In genomic region chr19:14383898-14384669, GRCh38 we compare ENCODE assay signal across 8 cellular contexts. TPM values are rescaled to one million over a fixed set of nuclear protein-coding genes. Genes with fewer than 3 reads are reported as not detected.
DNase-seq lines count a peak whose midpoint lies in the region; ATAC-seq and TF ChIP-seq lines count a peak whose summit lies in the region.

No MANE protein-coding gene starts in this region.

- H3K9me2 ChIP-seq in Loucy (replicated peaks; ENCODE audit: low read depth, low read length): no peaks in the 10 kb centered on the region

- H3K4me1 ChIP-seq in Loucy (ENCODE audit: insufficient read depth, low read length, poor library complexity, severe bottlenecking) (peaks cover 41% of the 10 kb centered on the region), skeletal muscle satellite cell (ENCODE audit: control insufficient read depth, insufficient read depth, low read length) (peaks cover 32% of the 10 kb centered on the region)

- no peak for ATAC-seq in HG02885 (IDR thresholded peaks at IDR 0.05; ENCODE audit: poor library complexity, unreplicated experiment)

- H3K36me3 ChIP-seq in Loucy (ENCODE audit: insufficient read depth, low read length): no peaks in the 10 kb centered on the region
- peaks cover 7% of the 10 kb centered on the region for H3K36me3 ChIP-seq in skeletal muscle satellite cell (ENCODE audit: insufficient read depth, low read length)

- no peak for TF ChIP-seq CTCF in GM10266 (IDR thresholded peaks at IDR 0.05; ENCODE audit: control insufficient read depth, insufficient read depth, low read depth, missing control alignments)
- TF ChIP-seq CTCF in Loucy (conservative IDR thresholded peaks at IDR 0.05; ENCODE audit: low read length): no peak
- no peak for TF ChIP-seq CTCF in fibroblast of villous mesenchyme (IDR thresholded peaks at IDR 0.05; ENCODE audit: insufficient read depth, low read depth, low read length)

- no peaks in the 10 kb centered on the region for H3F3A ChIP-seq in Loucy (ENCODE audit: low read depth)

- H3K9ac ChIP-seq in Loucy (ENCODE audit: low read depth, low read length, poor library complexity, severe bottlenecking): peak overlapping the region; percentile 77
- peak overlapping the region; percentile 57 for H3K9ac ChIP-seq in skeletal muscle satellite cell (ENCODE audit: low read depth, low read length)

- peaks cover 8% of the 10 kb centered on the region for H4K20me1 ChIP-seq in Loucy (ENCODE audit: insufficient read depth, low read length, poor library complexity, severe bottlenecking)

- peaks cover 48% of the 10 kb centered on the region for H3K79me2 ChIP-seq in Loucy (ENCODE audit: insufficient read depth, low read length)

- H3K27me3 ChIP-seq in Loucy (ENCODE audit: insufficient read depth, low read length, poor library complexity, severe bottlenecking) (no peaks in the 10 kb centered on the region), skeletal muscle satellite cell (ENCODE audit: control insufficient read depth, insufficient read depth, low read length) (no peaks in the 10 kb centered on the region)

- H2AFZ ChIP-seq in Loucy (ENCODE audit: low read length): no peak overlapping the region

- peak; percentile 67 for DNase-seq in GM10266 (ENCODE audit: extremely low spot score)
- DNase-seq in activated CD8-positive, alpha-beta memory T cell treated with anti-CD3 and anti-CD28 coated beads, Interleukin-2, amount 50 U/mL, for 1 hour (ENCODE audit: extremely low read depth): peak; percentile 57
- DNase-seq in fibroblast of villous mesenchyme (ENCODE audit: low read depth): peak; percentile 64
- DNase-seq in DMS 273 (lab: John Stamatoyannopoulos, UW; ENCODE audit: unreplicated experiment): no peak
- no peak for DNase-seq in amniotic stem cell (lab: John Stamatoyannopoulos, UW)

- H3K9me3 ChIP-seq in Loucy (ENCODE audit: insufficient read depth, low read depth, low read length): no peaks in the 10 kb centered on the region
- no peaks in the 10 kb centered on the region for H3K9me3 ChIP-seq in skeletal muscle satellite cell (replicated peaks; ENCODE audit: low read length)

- H3K4me2 ChIP-seq in Loucy (ENCODE audit: low read depth, low read length, poor library complexity, severe bottlenecking) (peak overlapping the region; percentile 98), skeletal muscle satellite cell (ENCODE audit: low read length) (peak overlapping the region; percentile 79)

- H3K4me3 ChIP-seq in Loucy (ENCODE audit: low read length, poor library complexity, severe bottlenecking): peak overlapping the region; percentile 96
- H3K4me3 ChIP-seq in fibroblast of villous mesenchyme (ENCODE audit: low read depth, low read length): peak overlapping the region; percentile 38
- peak overlapping the region; percentile 63 for H3K4me3 ChIP-seq in skeletal muscle satellite cell (ENCODE audit: low read length)

RNA-seq across cellular contexts. Expression of gene ADGRE5, which starts 2.8 kb away (rescaled TPM):
- total RNA-seq in fibroblast of villous mesenchyme: 40.9 and 48.4 TPM in 2 replicates
- 41.7 and 48.4 TPM in 2 replicates for total RNA-seq in skeletal muscle satellite cell (2012; rRNA removed)

RNA-seq across cellular contexts. Expression of gene DDX39A, which starts 35.1 kb away (rescaled TPM):
- 56.6 and 63.8 TPM in 2 replicates for total RNA-seq in fibroblast of villous mesenchyme
- total RNA-seq in skeletal muscle satellite cell (2012; rRNA removed): 73.3 and 93.3 TPM in 2 replicates

RNA-seq across cellular contexts. Expression of gene PKN1, which starts 49.0 kb away (rescaled TPM):
- total RNA-seq in fibroblast of villous mesenchyme: 127 and 207 TPM in 2 replicates
- total RNA-seq in skeletal muscle satellite cell (2012; rRNA removed): 124 and 138 TPM in 2 replicates

Comparison
In these comparisons a context has a peak if more than half of its experiments do, and no peak if none do; other contexts are left out.
1. DNase-seq: peak in GM10266 (single experiment), activated CD8-positive, alpha-beta memory T cell treated with anti-CD3 and anti-CD28 coated beads, Interleukin-2, amount 50 U/mL, for 1 hour (single experiment) and fibroblast of villous mesenchyme (single experiment); none in DMS 273 (single experiment) and amniotic stem cell (single experiment).
2. H3K4me3 ChIP-seq: peak in every context shown above with its lines; median percentile 96 in Loucy; 63 in skeletal muscle satellite cell; 38 in fibroblast of villous mesenchyme.